8 cellular contexts compared by ENCODE assay signal in the genomic region with DNA sequence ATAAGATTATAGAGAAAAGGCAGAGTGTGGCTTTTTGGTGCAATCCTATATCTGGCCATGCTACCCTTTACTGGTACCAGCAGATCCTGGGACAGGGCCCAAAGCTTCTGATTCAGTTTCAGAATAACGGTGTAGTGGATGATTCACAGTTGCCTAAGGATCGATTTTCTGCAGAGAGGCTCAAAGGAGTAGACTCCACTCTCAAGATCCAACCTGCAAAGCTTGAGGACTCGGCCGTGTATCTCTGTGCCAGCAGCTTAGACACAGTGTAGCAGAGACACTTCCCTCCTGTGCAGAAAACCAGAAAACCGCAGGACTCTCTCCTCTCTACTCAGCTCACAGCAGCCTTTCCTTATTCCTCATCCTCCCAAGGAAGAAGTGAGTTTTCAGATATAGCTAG.
DNase-seq lines count a peak whose midpoint lies in the region; ATAC-seq and TF ChIP-seq lines count a peak whose summit lies in the region.
"Not testable (repeated sequence)": the region's sequence is repeated elsewhere in the genome, so short reads cannot be mapped to it uniquely, and the experiment has no call there.

No MANE protein-coding gene starts in this region.

- H3K9me3 ChIP-seq in CD4-positive, alpha-beta T cell (ENCODE audit: control insufficient read depth, low read length): not testable (repeated sequence)

- CTCF ChIA-PET in CD4-positive, alpha-beta T cell (lab: Charles Lee): interaction anchor here (1.2 kb wide), 1 partner anchor 21 kb away, joined by 3 read pairs; no protein-coding TSS in a partner anchor

- not testable (repeated sequence) for TF ChIP-seq POLR2A in NB4 (IDR thresholded peaks at IDR 0.05; ENCODE audit: extremely low read depth, insufficient read length)

- H3K27me3 ChIP-seq in CD4-positive, alpha-beta T cell (ENCODE audit: control insufficient read depth, insufficient read depth, low read length): not testable (repeated sequence)

- not testable (repeated sequence) for DNase-seq in CD4-positive, alpha-beta T cell; effector memory CD8-positive, alpha-beta T cell; stimulated activated naive CD8-positive, alpha-beta T cell treated with anti-CD3 and anti-CD28 coated beads, Interleukin-15, Interleukin-2, amounts not matched to agents 100 U/mL and 50 U/mL, for 24 hours
- peak; percentile 33 for DNase-seq in NB4 (ENCODE audit: low read depth)

- H3K27me3 Mint-ChIP-seq in CD4-positive, alpha-beta T cell; activated T-helper 17 cell treated with anti-CD3 and anti-CD28 coated beads, Interleukin-2, amount 50 U/mL, for 72 hours; effector memory CD8-positive, alpha-beta T cell: not testable (repeated sequence)

- not testable (repeated sequence) for H3K27ac ChIP-seq in CD4-positive, alpha-beta T cell (ENCODE audit: low read depth, low read length)

- POLR2A ChIA-PET in CD4-positive, alpha-beta T cell (lab: Charles Lee): interaction anchor here (1.0 to 2.4 kb wide), 2 partner anchors 15 to 364 kb away, joined by 3 to 23 read pairs; no protein-coding TSS in a partner anchor

- peak; percentile 66 for ATAC-seq in CD4-positive, alpha-beta T cell (ENCODE audit: poor library complexity)
- ATAC-seq in GM18909 (IDR thresholded peaks at IDR 0.05; ENCODE audit: poor library complexity, unreplicated experiment): peak; percentile 51
- ATAC-seq in HG02852 (IDR thresholded peaks at IDR 0.05; ENCODE audit: unreplicated experiment): peak; percentile 56
- ATAC-seq in activated CD4-positive, CD25-positive, alpha-beta regulatory T cell treated with anti-CD3 and anti-CD28 coated beads, Interleukin-2, amount 50 U/mL, for 24 hours: peak; percentile 36 to 44
- peak; percentile 52 for ATAC-seq in activated T-helper 17 cell treated with anti-CD3 and anti-CD28 coated beads, Interleukin-2, amount 50 U/mL, for 72 hours (replicated peaks)
- ATAC-seq in effector memory CD8-positive, alpha-beta T cell (replicated peaks): peak; percentile 27
- ATAC-seq in stimulated activated naive CD8-positive, alpha-beta T cell treated with anti-CD3 and anti-CD28 coated beads, Interleukin-15, Interleukin-2, amounts not matched to agents 100 U/mL and 50 U/mL, for 24 hours: peak; percentile 57

- not testable (repeated sequence) for H3K36me3 Mint-ChIP-seq in CD4-positive, alpha-beta T cell (ENCODE audit: low read depth); activated T-helper 17 cell treated with anti-CD3 and anti-CD28 coated beads, Interleukin-2, amount 50 U/mL, for 72 hours (ENCODE audit: low read depth); effector memory CD8-positive, alpha-beta T cell (ENCODE audit: insufficient read depth)

- H3K4me3 Mint-ChIP-seq in CD4-positive, alpha-beta T cell: peak overlapping the region; percentile 74
- peak overlapping the region; percentile 66 for H3K4me3 Mint-ChIP-seq in activated T-helper 17 cell treated with anti-CD3 and anti-CD28 coated beads, Interleukin-2, amount 50 U/mL, for 72 hours
- peak overlapping the region; percentile 76 to 78 for H3K4me3 Mint-ChIP-seq in effector memory CD8-positive, alpha-beta T cell

- intact Hi-C loops in CD4-positive, alpha-beta T cell (cut with DNase I, micrococcal nuclease): not testable (repeated sequence)

- H3K27ac Mint-ChIP-seq in CD4-positive, alpha-beta T cell: peak overlapping the region; percentile 57
- H3K27ac Mint-ChIP-seq in activated T-helper 17 cell treated with anti-CD3 and anti-CD28 coated beads, Interleukin-2, amount 50 U/mL, for 72 hours: not testable (repeated sequence)
- peak overlapping the region; percentile 80 to 84 for H3K27ac Mint-ChIP-seq in effector memory CD8-positive, alpha-beta T cell

- not testable (repeated sequence) for TF ChIP-seq CTCF in CD4-positive, alpha-beta T cell (IDR thresholded peaks at IDR 0.05); NB4 (IDR thresholded peaks at IDR 0.05; ENCODE audit: low read depth, low read length)

- H3K4me1 Mint-ChIP-seq in CD4-positive, alpha-beta T cell (ENCODE audit: low read depth): peaks cover 38% of the 10 kb centered on the region
- H3K4me1 Mint-ChIP-seq in activated T-helper 17 cell treated with anti-CD3 and anti-CD28 coated beads, Interleukin-2, amount 50 U/mL, for 72 hours: peaks cover 21% of the 10 kb centered on the region
- H3K4me1 Mint-ChIP-seq in effector memory CD8-positive, alpha-beta T cell (ENCODE audit: low read depth in 2 of 2): not testable (repeated sequence)

- not testable (repeated sequence) for H3K4me3 ChIP-seq in NB4 (ENCODE audit: low read depth, low read length)

- H3K9me3 Mint-ChIP-seq in CD4-positive, alpha-beta T cell; activated T-helper 17 cell treated with anti-CD3 and anti-CD28 coated beads, Interleukin-2, amount 50 U/mL, for 72 hours; effector memory CD8-positive, alpha-beta T cell: not testable (repeated sequence)
